In the genomic region with DNA sequence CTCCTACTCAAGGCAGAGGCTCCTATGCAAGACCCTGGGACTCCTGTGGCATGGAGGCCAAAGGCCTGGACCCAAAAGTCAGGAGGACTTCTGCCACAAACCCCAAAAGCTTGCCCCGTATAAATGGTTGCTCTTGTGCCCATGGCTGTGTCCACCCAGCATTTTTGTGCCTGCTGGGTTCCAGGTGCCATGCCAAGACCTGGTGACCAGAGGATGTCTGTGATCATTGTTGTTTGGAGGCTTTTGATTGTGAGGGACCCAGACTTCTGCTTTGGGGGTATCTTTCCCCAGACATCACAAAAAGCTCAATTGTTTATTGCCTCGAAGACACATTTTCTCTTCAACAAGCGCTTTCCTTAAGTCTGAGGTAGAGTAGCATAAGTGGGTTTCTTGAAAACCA, we compare ENCODE assay signal across 8 cellular contexts. TPM values are rescaled to one million over a fixed set of nuclear protein-coding genes. Genes with fewer than 3 reads are reported as not detected.
"Had no signal": no experiment of that assay in that cellular context is flagged by ENCODE, and none has a peak within 500 bp of the region (broad histone marks: within the 10 kb centered on the region; RNA-seq: fewer than 3 reads in every experiment).

No MANE protein-coding gene starts in this region.

- H3K4me3 ChIP-seq: K562 had no signal

- ATAC-seq: K562 had no signal

- DNase-seq: IMR-90, KBM-7 had no signal

- H3K27ac Mint-ChIP-seq: IgD-negative memory B cell had no signal

- FAIRE-seq: HTR-8/SVneo, K562 had no signal

- H3K4me3 Mint-ChIP-seq: IgD-negative memory B cell had no signal

- H3K9me3 Mint-ChIP-seq: IgD-negative memory B cell had no signal

- H3K27ac ChIP-seq: HL-60 had no signal

RNA-seq across cellular contexts. Expression of a gene that starts 35.1 kb away (rescaled TPM):
- total RNA-seq: HT-29, HT1080, IMR-90, K562 had no signal
- polyA plus RNA-seq: IgD-negative memory B cell, IMR-90, K562 had no signal

RNA-seq across cellular contexts. Expression of a gene that starts 46.3 kb away (rescaled TPM):
- polyA plus RNA-seq: IgD-negative memory B cell had no signal
